ENCODE assay signal across 1 cellular context in the genomic region with DNA sequence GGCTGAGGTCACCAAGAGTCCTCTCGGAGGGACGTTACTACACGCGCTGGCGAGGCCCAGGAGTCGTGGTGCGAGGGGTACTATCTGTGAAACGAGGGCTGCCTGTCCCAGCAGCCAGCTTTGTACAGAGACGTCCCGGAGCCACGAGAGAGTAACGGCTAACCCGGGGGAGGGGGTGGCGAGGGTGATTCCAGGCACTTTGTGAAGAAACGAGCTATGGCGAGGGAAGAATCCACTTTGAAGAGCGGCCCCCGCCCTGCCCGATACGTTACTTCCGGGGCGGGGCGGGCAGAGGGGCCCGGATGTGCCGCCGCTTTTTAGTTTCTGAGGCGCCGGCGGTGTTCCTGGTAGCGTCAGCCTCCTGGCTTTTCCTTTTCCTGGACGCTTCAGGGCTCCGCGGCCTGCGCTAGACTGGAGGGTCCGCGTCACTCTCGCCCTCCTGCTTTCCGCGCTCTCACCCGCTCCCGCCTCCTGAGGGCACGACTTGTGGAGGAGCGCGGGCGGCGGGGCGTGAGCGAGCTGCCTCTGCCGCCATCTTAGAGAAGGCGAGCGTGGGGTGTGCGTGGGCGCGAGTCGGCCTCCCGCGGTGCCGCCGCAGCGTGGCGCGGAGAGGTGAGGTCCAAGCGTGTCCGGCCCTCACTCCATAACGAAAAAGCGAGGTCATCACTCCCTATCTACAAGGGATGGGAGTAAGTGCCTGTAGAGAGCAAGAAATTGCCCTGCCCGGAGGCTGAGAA.
A peak's percentile ranks its signal among the peaks of the same experiment; 100 is the strongest.
TF ChIP-seq lines count a peak whose summit lies in the region.

No MANE protein-coding gene starts in this region.

TF ChIP-seq in K562, 482 proteins besides CTCF, POLR2A, EP300 and RAD21 (continued from another document and continues in another):
- TF ChIP-seq VEZF1 (CRISPR knock-in tag; IDR thresholded peaks at IDR 0.05) (peak; percentile 87), SP1 (CRISPR knock-in tag; IDR thresholded peaks at IDR 0.05) (peak; percentile 60; the same call in 1 of the 2 replicates), SMAD4 (CRISPR knock-in tag; conservative IDR thresholded peaks at IDR 0.05) (0 out of 2 replicates have a peak, but pooled peaks have one; percentile 23), NR2C2 (CRISPR knock-in tag; IDR thresholded peaks at IDR 0.05) (no peak), NR2C2 (tag; IDR thresholded peaks at IDR 0.05) (peak; percentile 71), SMAD1 (IDR thresholded peaks at IDR 0.05; ENCODE audit: low read depth, low read length, partially characterized antibody) (peak; percentile 51), EGR1 (conservative IDR thresholded peaks at IDR 0.05) (peak; percentile 98), ELF2 (CRISPR knock-in tag; IDR thresholded peaks at IDR 0.05) (no peak), SIN3A (IDR thresholded peaks at IDR 0.05; ENCODE audit: borderline replicate concordance in 2 of 2, control insufficient read depth in 1 of 2, low read depth in 2 of 2, low read length in 2 of 2) (peak in 1 of 2 experiments; percentile 33; a peak in 1 of 4 replicates), ZBTB1 (CRISPR knock-in tag; IDR thresholded peaks at IDR 0.05; ENCODE audit: borderline replicate concordance, low read depth) (no peak), KAT7 (CRISPR knock-in tag; IDR thresholded peaks at IDR 0.05; ENCODE audit: borderline replicate concordance) (peak; percentile 78; the same call in 1 of the 2 replicates), LCOR (CRISPR knock-in tag; IDR thresholded peaks at IDR 0.05) (0 out of 2 replicates have a peak, but pooled peaks have one; percentile 4), POLR2G (IDR thresholded peaks at IDR 0.05; ENCODE audit: low read depth, low read length) (peak; percentile 97), MYBL2 (IDR thresholded peaks at IDR 0.05; ENCODE audit: low read depth) (peak; percentile 53; the same call in 1 of the 2 replicates), MYBL2 (CRISPR knock-in tag; IDR thresholded peaks at IDR 0.05; ENCODE audit: borderline replicate concordance) (no peak), CBX3 (IDR thresholded peaks at IDR 0.05; ENCODE audit: borderline replicate concordance in 1 of 2, low read length in 2 of 2) (0 out of 3 replicates have a peak, but pooled peaks of 1 of the 2 experiments have one; percentile 22), ZNF134 (CRISPR knock-in tag; conservative IDR thresholded peaks at IDR 0.05) (no peak), RBM22 (IDR thresholded peaks at IDR 0.05; ENCODE audit: low read depth, low read length, poor library complexity, severe bottlenecking) (peak; percentile 77), TAF9B (IDR thresholded peaks at IDR 0.05; ENCODE audit: partially characterized antibody) (peak; percentile 90), ATF7 (IDR thresholded peaks at IDR 0.05) (0 out of 2 replicates have a peak, but pooled peaks have one; percentile 49), KDM5B (IDR thresholded peaks at IDR 0.05; ENCODE audit: insufficient replicate concordance, low read depth, low read length) (peak; percentile 60), YY1 (IDR thresholded peaks at IDR 0.05; ENCODE audit: borderline replicate concordance in 1 of 3, control insufficient read depth in 1 of 3, extremely low read depth in 1 of 3, insufficient read depth in 3 of 3, insufficient read length in 1 of 3, insufficient replicate concordance in 2 of 3, low read depth in 1 of 3, low read length in 2 of 3) (peak; percentile 73 to 95 (median 88)), TAF1 (IDR thresholded peaks at IDR 0.05; ENCODE audit: control insufficient read depth, extremely low read depth, insufficient read depth, low read length, severe bottlenecking) (peak; percentile 87), TBP (optimal IDR thresholded peaks at IDR 0.05; ENCODE audit: low read depth, low read length) (peak; percentile 72), SMARCA4 (IDR thresholded peaks at IDR 0.05) (no peak), MTA3 (IDR thresholded peaks at IDR 0.05; ENCODE audit: borderline replicate concordance) (no peak; the same call in 1 of the 2 replicates), XRCC4 (IDR thresholded peaks at IDR 0.05; ENCODE audit: extremely low read depth, insufficient read depth, insufficient read length) (no peak), CXXC5 (CRISPR knock-in tag; IDR thresholded peaks at IDR 0.05) (peak; percentile 72), TFAP4 (CRISPR knock-in tag; IDR thresholded peaks at IDR 0.05; ENCODE audit: borderline replicate concordance) (peak; percentile 55), PCBP1 (IDR thresholded peaks at IDR 0.05; ENCODE audit: low read depth, low read length, poor library complexity, severe bottlenecking) (peak; percentile 39), GTF2F1 (IDR thresholded peaks at IDR 0.05; ENCODE audit: low read depth, low read length) (peak; percentile 42; the same call in 1 of the 2 replicates), FIP1L1 (IDR thresholded peaks at IDR 0.05; ENCODE audit: low read depth, low read length, poor library complexity, severe bottlenecking) (peak; percentile 88), FOXA3 (CRISPR knock-in tag; conservative IDR thresholded peaks at IDR 0.05 in 1 of 2, IDR thresholded peaks at IDR 0.05 in 1 of 2) (peak in 1 of 2 experiments; percentile 42; a peak in 1 of 4 replicates), MCM2 (IDR thresholded peaks at IDR 0.05; ENCODE audit: low read depth) (no peak), TFAM (CRISPR knock-in tag; conservative IDR thresholded peaks at IDR 0.05) (no peak), SREBF1 (IDR thresholded peaks at IDR 0.05; ENCODE audit: borderline replicate concordance, low read depth, low read length) (no peak), BCOR (IDR thresholded peaks at IDR 0.05) (no peak)
- TF ChIP-seq, protein P1, sequence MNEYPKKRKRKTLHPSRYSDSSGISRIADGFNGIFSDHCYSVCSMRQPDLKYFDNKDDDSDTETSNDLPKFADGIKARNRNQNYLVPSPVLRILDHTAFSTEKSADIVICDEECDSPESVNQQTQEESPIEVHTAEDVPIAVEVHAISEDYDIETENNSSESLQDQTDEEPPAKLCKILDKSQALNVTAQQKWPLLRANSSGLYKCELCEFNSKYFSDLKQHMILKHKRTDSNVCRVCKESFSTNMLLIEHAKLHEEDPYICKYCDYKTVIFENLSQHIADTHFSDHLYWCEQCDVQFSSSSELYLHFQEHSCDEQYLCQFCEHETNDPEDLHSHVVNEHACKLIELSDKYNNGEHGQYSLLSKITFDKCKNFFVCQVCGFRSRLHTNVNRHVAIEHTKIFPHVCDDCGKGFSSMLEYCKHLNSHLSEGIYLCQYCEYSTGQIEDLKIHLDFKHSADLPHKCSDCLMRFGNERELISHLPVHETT (CRISPR knock-in tag; conservative IDR thresholded peaks at IDR 0.05 in 1 of 2, IDR thresholded peaks at IDR 0.05 in 1 of 2) = peak in 1 of 2 experiments; percentile 20; a peak in 1 of 4 replicates
- TF ChIP-seq, protein P2, sequence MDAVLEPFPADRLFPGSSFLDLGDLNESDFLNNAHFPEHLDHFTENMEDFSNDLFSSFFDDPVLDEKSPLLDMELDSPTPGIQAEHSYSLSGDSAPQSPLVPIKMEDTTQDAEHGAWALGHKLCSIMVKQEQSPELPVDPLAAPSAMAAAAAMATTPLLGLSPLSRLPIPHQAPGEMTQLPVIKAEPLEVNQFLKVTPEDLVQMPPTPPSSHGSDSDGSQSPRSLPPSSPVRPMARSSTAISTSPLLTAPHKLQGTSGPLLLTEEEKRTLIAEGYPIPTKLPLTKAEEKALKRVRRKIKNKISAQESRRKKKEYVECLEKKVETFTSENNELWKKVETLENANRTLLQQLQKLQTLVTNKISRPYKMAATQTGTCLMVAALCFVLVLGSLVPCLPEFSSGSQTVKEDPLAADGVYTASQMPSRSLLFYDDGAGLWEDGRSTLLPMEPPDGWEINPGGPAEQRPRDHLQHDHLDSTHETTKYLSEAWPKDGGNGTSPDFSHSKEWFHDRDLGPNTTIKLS (IDR thresholded peaks at IDR 0.05; ENCODE audit: borderline replicate concordance, low read depth) = peak; percentile 28; the same call in 1 of the 2 replicates
- TF ChIP-seq, protein P3, sequence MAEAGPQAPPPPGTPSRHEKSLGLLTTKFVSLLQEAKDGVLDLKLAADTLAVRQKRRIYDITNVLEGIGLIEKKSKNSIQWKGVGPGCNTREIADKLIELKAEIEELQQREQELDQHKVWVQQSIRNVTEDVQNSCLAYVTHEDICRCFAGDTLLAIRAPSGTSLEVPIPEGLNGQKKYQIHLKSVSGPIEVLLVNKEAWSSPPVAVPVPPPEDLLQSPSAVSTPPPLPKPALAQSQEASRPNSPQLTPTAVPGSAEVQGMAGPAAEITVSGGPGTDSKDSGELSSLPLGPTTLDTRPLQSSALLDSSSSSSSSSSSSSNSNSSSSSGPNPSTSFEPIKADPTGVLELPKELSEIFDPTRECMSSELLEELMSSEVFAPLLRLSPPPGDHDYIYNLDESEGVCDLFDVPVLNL (CRISPR knock-in tag; IDR thresholded peaks at IDR 0.05; ENCODE audit: low read depth) = 0 out of 2 replicates have a peak, but pooled peaks have one; percentile 21
- TF ChIP-seq, protein P4, sequence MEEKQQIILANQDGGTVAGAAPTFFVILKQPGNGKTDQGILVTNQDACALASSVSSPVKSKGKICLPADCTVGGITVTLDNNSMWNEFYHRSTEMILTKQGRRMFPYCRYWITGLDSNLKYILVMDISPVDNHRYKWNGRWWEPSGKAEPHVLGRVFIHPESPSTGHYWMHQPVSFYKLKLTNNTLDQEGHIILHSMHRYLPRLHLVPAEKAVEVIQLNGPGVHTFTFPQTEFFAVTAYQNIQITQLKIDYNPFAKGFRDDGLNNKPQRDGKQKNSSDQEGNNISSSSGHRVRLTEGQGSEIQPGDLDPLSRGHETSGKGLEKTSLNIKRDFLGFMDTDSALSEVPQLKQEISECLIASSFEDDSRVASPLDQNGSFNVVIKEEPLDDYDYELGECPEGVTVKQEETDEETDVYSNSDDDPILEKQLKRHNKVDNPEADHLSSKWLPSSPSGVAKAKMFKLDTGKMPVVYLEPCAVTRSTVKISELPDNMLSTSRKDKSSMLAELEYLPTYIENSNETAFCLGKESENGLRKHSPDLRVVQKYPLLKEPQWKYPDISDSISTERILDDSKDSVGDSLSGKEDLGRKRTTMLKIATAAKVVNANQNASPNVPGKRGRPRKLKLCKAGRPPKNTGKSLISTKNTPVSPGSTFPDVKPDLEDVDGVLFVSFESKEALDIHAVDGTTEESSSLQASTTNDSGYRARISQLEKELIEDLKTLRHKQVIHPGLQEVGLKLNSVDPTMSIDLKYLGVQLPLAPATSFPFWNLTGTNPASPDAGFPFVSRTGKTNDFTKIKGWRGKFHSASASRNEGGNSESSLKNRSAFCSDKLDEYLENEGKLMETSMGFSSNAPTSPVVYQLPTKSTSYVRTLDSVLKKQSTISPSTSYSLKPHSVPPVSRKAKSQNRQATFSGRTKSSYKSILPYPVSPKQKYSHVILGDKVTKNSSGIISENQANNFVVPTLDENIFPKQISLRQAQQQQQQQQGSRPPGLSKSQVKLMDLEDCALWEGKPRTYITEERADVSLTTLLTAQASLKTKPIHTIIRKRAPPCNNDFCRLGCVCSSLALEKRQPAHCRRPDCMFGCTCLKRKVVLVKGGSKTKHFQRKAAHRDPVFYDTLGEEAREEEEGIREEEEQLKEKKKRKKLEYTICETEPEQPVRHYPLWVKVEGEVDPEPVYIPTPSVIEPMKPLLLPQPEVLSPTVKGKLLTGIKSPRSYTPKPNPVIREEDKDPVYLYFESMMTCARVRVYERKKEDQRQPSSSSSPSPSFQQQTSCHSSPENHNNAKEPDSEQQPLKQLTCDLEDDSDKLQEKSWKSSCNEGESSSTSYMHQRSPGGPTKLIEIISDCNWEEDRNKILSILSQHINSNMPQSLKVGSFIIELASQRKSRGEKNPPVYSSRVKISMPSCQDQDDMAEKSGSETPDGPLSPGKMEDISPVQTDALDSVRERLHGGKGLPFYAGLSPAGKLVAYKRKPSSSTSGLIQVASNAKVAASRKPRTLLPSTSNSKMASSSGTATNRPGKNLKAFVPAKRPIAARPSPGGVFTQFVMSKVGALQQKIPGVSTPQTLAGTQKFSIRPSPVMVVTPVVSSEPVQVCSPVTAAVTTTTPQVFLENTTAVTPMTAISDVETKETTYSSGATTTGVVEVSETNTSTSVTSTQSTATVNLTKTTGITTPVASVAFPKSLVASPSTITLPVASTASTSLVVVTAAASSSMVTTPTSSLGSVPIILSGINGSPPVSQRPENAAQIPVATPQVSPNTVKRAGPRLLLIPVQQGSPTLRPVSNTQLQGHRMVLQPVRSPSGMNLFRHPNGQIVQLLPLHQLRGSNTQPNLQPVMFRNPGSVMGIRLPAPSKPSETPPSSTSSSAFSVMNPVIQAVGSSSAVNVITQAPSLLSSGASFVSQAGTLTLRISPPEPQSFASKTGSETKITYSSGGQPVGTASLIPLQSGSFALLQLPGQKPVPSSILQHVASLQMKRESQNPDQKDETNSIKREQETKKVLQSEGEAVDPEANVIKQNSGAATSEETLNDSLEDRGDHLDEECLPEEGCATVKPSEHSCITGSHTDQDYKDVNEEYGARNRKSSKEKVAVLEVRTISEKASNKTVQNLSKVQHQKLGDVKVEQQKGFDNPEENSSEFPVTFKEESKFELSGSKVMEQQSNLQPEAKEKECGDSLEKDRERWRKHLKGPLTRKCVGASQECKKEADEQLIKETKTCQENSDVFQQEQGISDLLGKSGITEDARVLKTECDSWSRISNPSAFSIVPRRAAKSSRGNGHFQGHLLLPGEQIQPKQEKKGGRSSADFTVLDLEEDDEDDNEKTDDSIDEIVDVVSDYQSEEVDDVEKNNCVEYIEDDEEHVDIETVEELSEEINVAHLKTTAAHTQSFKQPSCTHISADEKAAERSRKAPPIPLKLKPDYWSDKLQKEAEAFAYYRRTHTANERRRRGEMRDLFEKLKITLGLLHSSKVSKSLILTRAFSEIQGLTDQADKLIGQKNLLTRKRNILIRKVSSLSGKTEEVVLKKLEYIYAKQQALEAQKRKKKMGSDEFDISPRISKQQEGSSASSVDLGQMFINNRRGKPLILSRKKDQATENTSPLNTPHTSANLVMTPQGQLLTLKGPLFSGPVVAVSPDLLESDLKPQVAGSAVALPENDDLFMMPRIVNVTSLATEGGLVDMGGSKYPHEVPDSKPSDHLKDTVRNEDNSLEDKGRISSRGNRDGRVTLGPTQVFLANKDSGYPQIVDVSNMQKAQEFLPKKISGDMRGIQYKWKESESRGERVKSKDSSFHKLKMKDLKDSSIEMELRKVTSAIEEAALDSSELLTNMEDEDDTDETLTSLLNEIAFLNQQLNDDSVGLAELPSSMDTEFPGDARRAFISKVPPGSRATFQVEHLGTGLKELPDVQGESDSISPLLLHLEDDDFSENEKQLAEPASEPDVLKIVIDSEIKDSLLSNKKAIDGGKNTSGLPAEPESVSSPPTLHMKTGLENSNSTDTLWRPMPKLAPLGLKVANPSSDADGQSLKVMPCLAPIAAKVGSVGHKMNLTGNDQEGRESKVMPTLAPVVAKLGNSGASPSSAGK (IDR thresholded peaks at IDR 0.05) = peak; percentile 76
